Comparison of ENCODE assay signal across 22 cellular contexts in the genomic region with DNA sequence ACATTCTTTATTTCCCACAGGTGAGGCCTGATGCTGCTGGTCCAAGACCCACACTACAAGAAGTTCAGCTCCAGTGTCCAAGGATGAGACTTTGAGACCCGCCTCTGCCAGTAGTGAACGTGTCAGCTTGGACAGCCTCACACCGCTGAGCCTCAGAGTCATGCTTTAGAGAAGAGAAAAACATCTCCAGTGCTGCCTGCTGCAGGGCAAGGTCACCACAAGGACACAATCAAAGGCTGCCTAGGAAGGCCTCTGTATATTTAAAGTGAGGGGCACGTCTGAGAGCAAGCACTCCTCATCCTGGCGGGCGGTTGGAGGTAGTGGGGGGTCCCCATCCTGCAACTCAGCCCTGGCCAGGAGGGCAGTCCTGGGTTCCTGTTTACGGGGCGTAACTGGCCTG. TPM values are rescaled to one million over a fixed set of nuclear protein-coding genes. Genes with fewer than 3 reads are reported as not detected.
DNase-seq lines count a peak whose midpoint lies in the region; ATAC-seq and TF ChIP-seq lines count a peak whose summit lies in the region.
"Had no signal": no experiment of that assay in that cellular context is flagged by ENCODE, and none has a peak within 500 bp of the region (broad histone marks: within the 10 kb centered on the region; RNA-seq: fewer than 3 reads in every experiment).

No MANE protein-coding gene starts in this region.

- H3K4me3 ChIP-seq in Caco-2 (ENCODE audit: low read depth, low read length) (no peak overlapping the region), WERI-Rb-1 (ENCODE audit: low read depth, low read length) (no peak overlapping the region), iPS-15b (ENCODE audit: low read depth, low read length) (peak overlapping the region; percentile 18), trophoblast cell (ENCODE audit: low read depth, low read length) (no peak overlapping the region)
- H3K4me3 ChIP-seq: colonic mucosa, heart left ventricle, stomach had no signal

- no peak overlapping the region for H3K23ac ChIP-seq in trophoblast cell (ENCODE audit: low read length)

- no CpG with 5 or more reads among the region's 8 CpGs for WGBS in trophoblast cell (ENCODE audit: extremely low coverage, insufficient coverage, insufficient read length)

- H2BK5ac ChIP-seq in trophoblast cell (ENCODE audit: low read depth, low read length, poor library complexity), result peak overlapping the region; percentile 12

- H3K36me3 ChIP-seq in Caco-2 (ENCODE audit: control insufficient read depth, insufficient read depth, low read length), result no peaks in the 10 kb centered on the region
- no peaks in the 10 kb centered on the region; the same call in 1 of the 2 replicates for H3K36me3 ChIP-seq in WERI-Rb-1
- peaks cover 21% of the 10 kb centered on the region for H3K36me3 ChIP-seq in iPS-15b (ENCODE audit: control insufficient read depth, insufficient read depth, low read length)
- peaks cover 0 to 2% of the 10 kb centered on the region in 2 experiments for H3K36me3 ChIP-seq in trophoblast cell (ENCODE audit: control insufficient read depth in 1 of 2, insufficient read depth in 2 of 2, low read length in 2 of 2)
- H3K36me3 ChIP-seq: BE2C, colonic mucosa, heart left ventricle, neutrophil, stomach had no signal

- no peak for TF ChIP-seq CTCF in Caco-2 (IDR thresholded peaks at IDR 0.05; ENCODE audit: insufficient read depth in 1 of 2, low read depth in 1 of 2, low read length in 1 of 2, severe bottlenecking in 1 of 2, unreplicated experiment in 1 of 2)
- TF ChIP-seq CTCF in WERI-Rb-1 (IDR thresholded peaks at IDR 0.05; ENCODE audit: low read depth, low read length), result no peak
- TF ChIP-seq CTCF in omental fat pad (IDR thresholded peaks at IDR 0.05), result no peak

- H3K27me3 ChIP-seq in Caco-2 (replicated peaks; ENCODE audit: control insufficient read depth, insufficient read depth, low read length), result no peaks in the 10 kb centered on the region
- H3K27me3 ChIP-seq in WERI-Rb-1 (ENCODE audit: insufficient read depth, low read depth, severe bottlenecking), result no peaks in the 10 kb centered on the region
- no peaks in the 10 kb centered on the region for H3K27me3 ChIP-seq in iPS-15b (ENCODE audit: control insufficient read depth, insufficient read depth, low read length)
- H3K27me3 ChIP-seq in trophoblast cell (ENCODE audit: insufficient read depth, low read length), result no peaks in the 10 kb centered on the region
- H3K27me3 ChIP-seq: BE2C, colonic mucosa, neutrophil had no signal

- H3K14ac ChIP-seq in trophoblast cell (ENCODE audit: low read length), result peak overlapping the region; percentile 55

- no TSS peak for BruUV-seq in Caco-2 (replicated peaks; lab: Mats Ljungman, UMichigan)

- H3K79me1 ChIP-seq in trophoblast cell (ENCODE audit: low read length), result peaks cover 6% of the 10 kb centered on the region

- peak overlapping the region; percentile 33 for H3K4ac ChIP-seq in trophoblast cell (ENCODE audit: low read depth, low read length)

- no peaks in the 10 kb centered on the region for H3K27me3 Mint-ChIP-seq in Caco-2 (ENCODE audit: insufficient read depth, unreplicated experiment)

- ATAC-seq in HG02763 (IDR thresholded peaks at IDR 0.05; ENCODE audit: unreplicated experiment), result no peak
- no peak for ATAC-seq in omental fat pad (ENCODE audit: low FRiP score)
- ATAC-seq: heart left ventricle had no signal

- no peak overlapping the region for H4K91ac ChIP-seq in trophoblast cell (ENCODE audit: low read depth, low read length)

- H3K18ac ChIP-seq in trophoblast cell (ENCODE audit: low read length), result peak overlapping the region; percentile 35

- H3K9ac ChIP-seq in iPS-15b (ENCODE audit: low read depth, low read length) (peak overlapping the region; percentile 62), trophoblast cell (ENCODE audit: low read length) (no peak overlapping the region)

- H3K79me2 ChIP-seq in trophoblast cell (ENCODE audit: control insufficient read depth, insufficient read depth, low read length, poor library complexity), result no peaks in the 10 kb centered on the region

- H2BK12ac ChIP-seq in trophoblast cell (ENCODE audit: low read length), result peak overlapping the region; percentile 53

- H3K9me3 ChIP-seq in Caco-2 (no peaks in the 10 kb centered on the region), WERI-Rb-1 (ENCODE audit: severe bottlenecking) (no peaks in the 10 kb centered on the region), iPS-15b (ENCODE audit: control insufficient read depth, insufficient read depth, low read length) (no peaks in the 10 kb centered on the region), trophoblast cell (ENCODE audit: insufficient read depth, low read depth, low read length) (no peaks in the 10 kb centered on the region)
- H3K9me3 ChIP-seq: BE2C, colonic mucosa, heart left ventricle, neutrophil, stomach had no signal

- H2AFZ ChIP-seq in trophoblast cell (ENCODE audit: insufficient read depth, low read length, poor library complexity), result no peak overlapping the region

- H3K4me1 ChIP-seq in Caco-2 (peaks cover 59% of the 10 kb centered on the region), iPS-15b (ENCODE audit: control insufficient read depth, insufficient read depth, low read length) (peaks cover 45% of the 10 kb centered on the region), trophoblast cell (ENCODE audit: control insufficient read depth in 1 of 2, insufficient read depth in 2 of 2, low read length in 2 of 2) (peaks cover 33 to 43% of the 10 kb centered on the region in 2 experiments)
- H3K4me1 ChIP-seq: BE2C, colonic mucosa, heart left ventricle had no signal

- H3K36me3 Mint-ChIP-seq in Caco-2 (ENCODE audit: insufficient read depth, unreplicated experiment), result peaks cover 100% of the 10 kb centered on the region
- H3K36me3 Mint-ChIP-seq: activated naive CD8-positive, alpha-beta T cell treated with anti-CD3 and anti-CD28 coated beads, Interleukin-2, amount 10 ng/mL, durations not matched to agents 7 days and 5 days had no signal

- no peak overlapping the region for H2BK120ac ChIP-seq in trophoblast cell (ENCODE audit: insufficient read depth, low read length, poor library complexity)

- H3K27ac ChIP-seq in WERI-Rb-1 (peak overlapping the region; percentile 16; the same call in 1 of the 2 replicates), trophoblast cell (ENCODE audit: low read depth, low read length) (no peak overlapping the region)
- H3K27ac ChIP-seq: colonic mucosa, neutrophil, VCaP had no signal

- H3K27ac Mint-ChIP-seq in Caco-2 (ENCODE audit: unreplicated experiment), result peak overlapping the region; percentile 92
- H3K27ac Mint-ChIP-seq: activated naive CD8-positive, alpha-beta T cell treated with anti-CD3 and anti-CD28 coated beads, Interleukin-2, amount 10 ng/mL, durations not matched to agents 7 days and 5 days had no signal

- peaks cover 45% of the 10 kb centered on the region for H3K4me1 Mint-ChIP-seq in Caco-2 (ENCODE audit: low read depth, unreplicated experiment)
- H3K4me1 Mint-ChIP-seq: activated naive CD8-positive, alpha-beta T cell treated with anti-CD3 and anti-CD28 coated beads, Interleukin-2, amount 10 ng/mL, durations not matched to agents 7 days and 5 days had no signal

- no peak overlapping the region for H3K4me2 ChIP-seq in trophoblast cell (ENCODE audit: low read length)

- POLR2A ChIA-PET in Caco-2 (lab: Charles Lee), result no interaction called here

- no peak overlapping the region for H4K8ac ChIP-seq in trophoblast cell (ENCODE audit: low read depth, low read length)

- H2AK5ac ChIP-seq in trophoblast cell (ENCODE audit: low read length), result no peak overlapping the region

- DNase-seq in Caco-2, result no peak
- no peak for DNase-seq in WERI-Rb-1
- DNase-seq in trophoblast cell, result no peak
- DNase-seq in SKM-1 treated with dmso at 0.1 percent for 144 hours (lab: John Stamatoyannopoulos, UW; ENCODE audit: unreplicated experiment), result no peak
- no peak for DNase-seq in stimulated activated CD8-positive, alpha-beta memory T cell treated with anti-CD3 and anti-CD28 coated beads, Interleukin-4, amount 100 ng/mL, for 48 hours
- no peak for DNase-seq in omental fat pad (ENCODE audit: low spot score)
- DNase-seq: activated CD8-positive, alpha-beta memory T cell treated with anti-CD3 and anti-CD28 coated beads, Interleukin-2, amount 50 U/mL, for 48 hours; activated naive CD8-positive, alpha-beta T cell treated with anti-CD3 and anti-CD28 coated beads, Interleukin-2, amount 10 ng/mL, durations not matched to agents 7 days and 5 days; BE2C; colonic mucosa; DMS79 treated with DMSO at 0.1 percent for 48 hours; HCEC 1CT; heart left ventricle; Kasumi-1; NCI-H1105 treated with DMSO at 0.1 percent for 48 hours; NCI-H524 treated with DMSO at 0.1 percent for 48 hours; stomach; T-helper 2 cell had no signal

- no peaks in the 10 kb centered on the region for H3K9me3 Mint-ChIP-seq in Caco-2 (ENCODE audit: unreplicated experiment)

- no peak overlapping the region for H3K4me3 Mint-ChIP-seq in Caco-2 (ENCODE audit: unreplicated experiment)
- H3K4me3 Mint-ChIP-seq: activated naive CD8-positive, alpha-beta T cell treated with anti-CD3 and anti-CD28 coated beads, Interleukin-2, amount 10 ng/mL, durations not matched to agents 7 days and 5 days had no signal

- intact Hi-C loops in Caco-2 (cut with micrococcal nuclease; ENCODE audit: unreplicated experiment), result loop anchor here (2.0 kb wide), 1 partner anchor 24 kb away; no protein-coding TSS in a partner anchor

- CTCF ChIA-PET in Caco-2 (lab: Charles Lee), result no interaction called here

- no peak overlapping the region for H4K12ac ChIP-seq in trophoblast cell (ENCODE audit: low read depth, low read length)

RNA-seq across cellular contexts. Expression of a gene that starts 19.3 kb away (rescaled TPM):
- total RNA-seq in Caco-2 (2022) (266 and 286 TPM in 2 replicates), omental fat pad (1 to 10 TPM; 2.0 to 8.4 (median 2.4) TPM)
- polyA plus RNA-seq in trophoblast cell (2013), result 21.4 and 23.8 TPM in 2 replicates

Comparison
In these comparisons a context has a peak if more than half of its experiments do, and no peak if none do; other contexts are left out.
1. RNA of a gene that starts 19.3 kb away (total RNA-seq): 266 to 286 TPM in Caco-2; 2.0 to 8.4 TPM in omental fat pad; every median in the first group is over 10 times any median in the second.